Comparison of ENCODE assay signal across 25 cellular contexts in the genomic region with DNA sequence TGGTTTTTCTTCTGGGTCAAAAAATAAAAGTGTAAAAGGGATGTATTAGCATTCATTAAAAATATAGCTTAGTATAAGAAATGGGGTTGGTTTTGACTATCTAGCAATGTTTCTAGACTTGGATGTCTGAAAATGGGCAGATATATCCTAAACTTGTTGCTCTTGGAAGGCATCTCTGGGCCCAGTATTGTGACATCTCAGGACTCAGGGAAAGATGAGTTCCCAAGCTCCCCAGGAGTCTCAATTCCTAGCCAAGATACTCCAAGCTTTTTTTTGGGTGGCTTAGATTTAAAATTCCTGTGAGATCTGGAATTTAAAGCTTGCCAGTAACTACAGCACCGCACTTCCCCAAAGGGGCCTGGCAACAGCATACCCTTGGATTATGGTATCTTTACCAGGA. TPM values are rescaled to one million over a fixed set of nuclear protein-coding genes. Genes with fewer than 3 reads are reported as not detected.
DNase-seq lines count a peak whose midpoint lies in the region; ATAC-seq and TF ChIP-seq lines count a peak whose summit lies in the region.
"Had no signal": no experiment of that assay in that cellular context is flagged by ENCODE, and none has a peak within 500 bp of the region (broad histone marks: within the 10 kb centered on the region; RNA-seq: fewer than 3 reads in every experiment).

No MANE protein-coding gene starts in this region.

- WGBS in heart left ventricle, 4 donors: 73 to 99% (median 84%) methylated on average over 1 of the region's 1 CpG
- WGBS in aorta, 2 donors: 92 to 95% methylated on average over 1 of the region's 1 CpG
- WGBS in neuronal stem cell (ENCODE audit: extremely low coverage in 2 of 2, insufficient read length in 2 of 2, insufficient replicate concordance in 1 of 2), 2 donors: no CpG with 5 or more reads among the region's 1 CpG

- no peaks in the 10 kb centered on the region for H3K9me3 Mint-ChIP-seq in HFFc6

- no peak overlapping the region for H3K18ac ChIP-seq in neuronal stem cell (ENCODE audit: low read length)

- no peaks in the 10 kb centered on the region; the same call in 1 of the 2 replicates for H3K4me1 Mint-ChIP-seq in HFFc6 (ENCODE audit: low read depth)
- H3K4me1 Mint-ChIP-seq: CD14-positive monocyte; CD4-positive, alpha-beta memory T cell; CD4-positive, CD25-positive, alpha-beta regulatory T cell; CD8-positive, alpha-beta memory T cell had no signal

- no peak overlapping the region for H2AK5ac ChIP-seq in neuronal stem cell (ENCODE audit: low read depth, low read length)

- no peak overlapping the region for H3K4me3 Mint-ChIP-seq in HFFc6
- H3K4me3 Mint-ChIP-seq: CD14-positive monocyte; CD4-positive, alpha-beta memory T cell; CD4-positive, CD25-positive, alpha-beta regulatory T cell; CD8-positive, alpha-beta memory T cell had no signal

- no peak overlapping the region for H4K8ac ChIP-seq in neuronal stem cell (ENCODE audit: low read depth, low read length)

- H2BK5ac ChIP-seq in neuronal stem cell (ENCODE audit: low read length): no peak overlapping the region

- H3K27ac ChIP-seq in heart left ventricle (no peak overlapping the region), aorta (ENCODE audit: low read depth in 1 of 2, low read length in 2 of 2) (no peak overlapping the region), substantia nigra (ENCODE audit: low read depth, low read length, poor library complexity, severe bottlenecking) (no peak overlapping the region), neuronal stem cell (replicated peaks; ENCODE audit: low read length) (no peak overlapping the region)
- H3K27ac ChIP-seq: BLaER1 had no signal

- no peak overlapping the region for H3K23ac ChIP-seq in neuronal stem cell (ENCODE audit: low read depth, low read length, poor library complexity)

- H3K79me1 ChIP-seq in neuronal stem cell (ENCODE audit: low read depth, low read length): no peaks in the 10 kb centered on the region

- H3K4me3 ChIP-seq in heart left ventricle (no peak overlapping the region), fibroblast of the aortic adventitia (ENCODE audit: low read depth, low read length) (no peak overlapping the region), aorta (ENCODE audit: low read length in 2 of 2) (no peak overlapping the region), neuronal stem cell (ENCODE audit: low read length in 2 of 2) (no peak overlapping the region)
- H3K4me3 ChIP-seq: BLaER1 had no signal

- H3K9me3 ChIP-seq in heart left ventricle (no peaks in the 10 kb centered on the region), aorta (ENCODE audit: control insufficient read depth, low read length) (no peaks in the 10 kb centered on the region), neuronal stem cell (replicated peaks in 1 of 2; ENCODE audit: control insufficient read depth in 2 of 2, insufficient read depth in 1 of 2, low read depth in 1 of 2, low read length in 2 of 2) (no peaks in the 10 kb centered on the region)
- H3K9me3 ChIP-seq: BE2C, BLaER1 had no signal

- 0 out of 2 replicates have a peak overlapping the region, but pooled peaks have one; percentile 29 for H3K27ac Mint-ChIP-seq in HFFc6
- H3K27ac Mint-ChIP-seq: CD14-positive monocyte; CD4-positive, alpha-beta memory T cell; CD4-positive, CD25-positive, alpha-beta regulatory T cell; CD8-positive, alpha-beta memory T cell had no signal

- no peak overlapping the region for H2BK120ac ChIP-seq in neuronal stem cell (ENCODE audit: low read depth, low read length)

- H2BK12ac ChIP-seq in neuronal stem cell (ENCODE audit: low read length): no peak overlapping the region

- TF ChIP-seq CTCF in heart left ventricle (IDR thresholded peaks at IDR 0.05): no peak
- no peak for TF ChIP-seq CTCF in HFFc6 (IDR thresholded peaks at IDR 0.05)
- TF ChIP-seq CTCF in fibroblast of the aortic adventitia (IDR thresholded peaks at IDR 0.05; ENCODE audit: insufficient read depth, low read length): no peak

- no peak overlapping the region for H2AFZ ChIP-seq in neuronal stem cell (ENCODE audit: low read length)

- H3K36me3 ChIP-seq in heart left ventricle (peaks cover 0 to 78% (median 24%) of the 10 kb centered on the region in 9 donors), aorta (ENCODE audit: control insufficient read depth in 1 of 2, insufficient read depth in 2 of 2, low read length in 1 of 2) (peaks cover 5 to 12% of the 10 kb centered on the region in 2 donors), neuronal stem cell (replicated peaks in 1 of 2; ENCODE audit: control insufficient read depth in 2 of 2, insufficient read depth in 2 of 2, low read length in 2 of 2) (no peaks in the 10 kb centered on the region)
- H3K36me3 ChIP-seq: BLaER1 had no signal

- no peak overlapping the region for H3K14ac ChIP-seq in neuronal stem cell (ENCODE audit: low read length)

- no peaks in the 10 kb centered on the region for H3K27me3 ChIP-seq in heart left ventricle
- no peaks in the 10 kb centered on the region for H3K27me3 ChIP-seq in aorta (ENCODE audit: control insufficient read depth in 1 of 2, insufficient read depth in 2 of 2, low read length in 1 of 2)
- no peaks in the 10 kb centered on the region for H3K27me3 ChIP-seq in neuronal stem cell (ENCODE audit: control insufficient read depth in 3 of 3, insufficient read depth in 3 of 3, low read depth in 1 of 3, low read length in 3 of 3)
- H3K27me3 ChIP-seq: BE2C, BLaER1 had no signal

- DNase-seq in Right ventricle myocardium superior (no peak), heart left ventricle (no peak), HFFc6 (no peak), fibroblast of the aortic adventitia (ENCODE audit: low read depth) (peak; percentile 20), aorta (no peak), substantia nigra (lab: John Stamatoyannopoulos, UW) (no peak), neuronal stem cell (ENCODE audit: low spot score) (no peak)
- no peak for DNase-seq in central memory CD4-positive, alpha-beta T cell
- DNase-seq: 8988T; ACHN; BE2C; C1 segment of cervical spinal cord; CD4-positive, alpha-beta memory T cell; CD4-positive, CD25-positive, alpha-beta regulatory T cell; CD8-positive, alpha-beta memory T cell; COR-L47; DMS 273 treated with DMSO at 0.1 percent for 48 hours; DMS153; DMS53; DMS79; DND-41; EL; GF-D8 had no signal

- ATAC-seq in Right ventricle myocardium superior (ENCODE audit: poor library complexity): peak; percentile 22
- no peak for ATAC-seq in heart left ventricle
- ATAC-seq in aorta (ENCODE audit: low FRiP score): peak; percentile 51

- H3K36me3 Mint-ChIP-seq in HFFc6 (ENCODE audit: low read depth): peaks cover 75% of the 10 kb centered on the region
- H3K36me3 Mint-ChIP-seq: CD14-positive monocyte; CD4-positive, alpha-beta memory T cell; CD4-positive, CD25-positive, alpha-beta regulatory T cell had no signal

- no peaks in the 10 kb centered on the region for H3K27me3 Mint-ChIP-seq in HFFc6 (ENCODE audit: insufficient read depth)

- no peak for TF ChIP-seq POLR2A in heart left ventricle (IDR thresholded peaks at IDR 0.05)

- H3K4me2 ChIP-seq in neuronal stem cell (ENCODE audit: insufficient read depth, low read length, poor library complexity, severe bottlenecking): no peak overlapping the region
- H3K4me2 ChIP-seq: BLaER1 had no signal

- no peaks in the 10 kb centered on the region for H3K4me1 ChIP-seq in heart left ventricle
- no peaks in the 10 kb centered on the region for H3K4me1 ChIP-seq in aorta (ENCODE audit: control insufficient read depth in 1 of 2, insufficient read depth in 2 of 2, low read length in 2 of 2)
- no peaks in the 10 kb centered on the region for H3K4me1 ChIP-seq in neuronal stem cell (ENCODE audit: control insufficient read depth in 2 of 2, insufficient read depth in 1 of 2, low read depth in 1 of 2, low read length in 2 of 2)
- H3K4me1 ChIP-seq: BE2C, BLaER1 had no signal

- H3K4ac ChIP-seq in neuronal stem cell (ENCODE audit: low read length): no peak overlapping the region

- no peak overlapping the region for H3K9ac ChIP-seq in neuronal stem cell (ENCODE audit: low read depth, low read length, poor library complexity)
- H3K9ac ChIP-seq: BLaER1 had no signal

- H4K91ac ChIP-seq in neuronal stem cell (ENCODE audit: low read depth, low read length, poor library complexity): no peak overlapping the region

- no peak overlapping the region for H2BK15ac ChIP-seq in neuronal stem cell (ENCODE audit: low read length)

- intact Hi-C loops in Right ventricle myocardium superior (cut with DNase I) (no loop called here), heart left ventricle (cut with DNase I) (loop anchor here in 1 of 10 donors (10.0 kb wide), 1 partner anchor 164 kb away; no protein-coding TSS in a partner anchor), aorta (cut with DNase I) (no loop called here)

RNA-seq across cellular contexts. Expression of a gene that starts 11.5 kb away (rescaled TPM):
- total RNA-seq in Right ventricle myocardium superior (5.2 TPM), heart left ventricle (1 to 10 TPM; 2.6 to 6.9 (median 4.0) TPM), fibroblast of the aortic adventitia (ENCODE audit: low replicate concordance) (8.4 TPM in 2 replicates), aorta (10 to 100 TPM; 12.8 to 15.4 TPM)
- polyA plus RNA-seq in heart left ventricle (10 to 100 TPM in 1 of 2 donors, 1 to 10 TPM in 1; 2.7 to 15.9 TPM), aorta (10 to 100 TPM in 1 of 2 donors, 1 to 10 TPM in 1; 3.6 to 15.0 TPM)
- total RNA-seq in HFFc6 (2021; fragmentation: NEBNext Ultra II Directional; extraction: Animal tissue kit (Norgen Biotek cat#: 25700)): 1 to 10 TPM; 3.1 to 6.2 (median 4.4) TPM
- 45.6 TPM for polyA plus RNA-seq in neuronal stem cell (2013, experiment 1 of 2)
- polyA plus RNA-seq in neuronal stem cell (2013, experiment 2 of 2): 46.5 TPM

Comparison
In these comparisons a context has a peak if more than half of its experiments do, and no peak if none do; other contexts are left out.
1. ATAC-seq: peak in Right ventricle myocardium superior (single experiment) and aorta (single experiment); none in heart left ventricle (0 of 4).